In genomic region chr21:38244885-38245869, GRCh38 we compare ENCODE assay signal across 8 cellular contexts. TPM values are rescaled to one million over a fixed set of nuclear protein-coding genes. Genes with fewer than 3 reads are reported as not detected.
DNase-seq lines count a peak whose midpoint lies in the region; ATAC-seq and TF ChIP-seq lines count a peak whose summit lies in the region.

No MANE protein-coding gene starts in this region.

- H3K27ac Mint-ChIP-seq in WTC11 = no peak overlapping the region
- no peak overlapping the region for H3K27ac Mint-ChIP-seq in progenitor cell of endocrine pancreas

- no peaks in the 10 kb centered on the region for H3K36me3 Mint-ChIP-seq in WTC11
- no peaks in the 10 kb centered on the region for H3K36me3 Mint-ChIP-seq in progenitor cell of endocrine pancreas (ENCODE audit: insufficient read depth)

- CTCF ChIA-PET in WTC11 (lab: Charles Lee) = no interaction called here

- TF ChIP-seq CTCF in WTC11 (IDR thresholded peaks at IDR 0.05) (no peak), progenitor cell of endocrine pancreas (IDR thresholded peaks at IDR 0.05; ENCODE audit: unreplicated experiment) (no peak)

- H3K4me1 Mint-ChIP-seq in WTC11 (no peaks in the 10 kb centered on the region), progenitor cell of endocrine pancreas (ENCODE audit: low read depth) (peaks cover 30% of the 10 kb centered on the region)

- no peaks in the 10 kb centered on the region for H3K27me3 Mint-ChIP-seq in WTC11 (ENCODE audit: low read depth)
- no peaks in the 10 kb centered on the region for H3K27me3 Mint-ChIP-seq in progenitor cell of endocrine pancreas

- DNase-seq in SW480 (ENCODE audit: low spot score) (peak; percentile 61), amniotic stem cell (lab: John Stamatoyannopoulos, UW) (peak; percentile 20), WTC11 (ENCODE audit: low spot score) (no peak), SHP77 treated with DMSO at 0.1 percent for 48 hours (lab: John Stamatoyannopoulos, UW) (no peak), progenitor cell of endocrine pancreas (ENCODE audit: low spot score, unreplicated experiment) (no peak)
- DNase-seq in stimulated activated CD4-positive, alpha-beta T cell treated with anti-CD3 and anti-CD28 coated beads, Interleukin-1b, Interleukin-23, amount 100 ng/mL, for 24 hours (ENCODE audit: low read depth in 4 of 4, low spot score in 1 of 4) = peak; percentile 17 to 53 (median 36)

- H3K9me3 Mint-ChIP-seq in WTC11 = peaks cover 10% of the 10 kb centered on the region
- H3K9me3 Mint-ChIP-seq in progenitor cell of endocrine pancreas (ENCODE audit: low read depth) = peaks cover 4% of the 10 kb centered on the region

- POLR2A ChIA-PET in WTC11 (lab: Charles Lee) = no interaction called here

- ATAC-seq in GM18498 (IDR thresholded peaks at IDR 0.05; ENCODE audit: unreplicated experiment) (peak; percentile 84), HG02885 (IDR thresholded peaks at IDR 0.05; ENCODE audit: poor library complexity, unreplicated experiment) (peak; percentile 64), WTC11 (no peak)

- H3K4me3 Mint-ChIP-seq in WTC11 = no peak overlapping the region
- no peak overlapping the region for H3K4me3 Mint-ChIP-seq in progenitor cell of endocrine pancreas (ENCODE audit: low read depth)

TF ChIP-seq in WTC11, 78 proteins besides CTCF, POLR2A, EP300 and RAD21:
- TF ChIP-seq ETV6 (CRISPR knock-in tag; IDR thresholded peaks at IDR 0.05) (no peak), ZNF121 (CRISPR knock-in tag; IDR thresholded peaks at IDR 0.05) (no peak), TEAD4 (CRISPR knock-in tag; IDR thresholded peaks at IDR 0.05) (no peak), CDX4 (CRISPR knock-in tag; IDR thresholded peaks at IDR 0.05; ENCODE audit: borderline replicate concordance) (no peak), ZNF671 (CRISPR knock-in tag; IDR thresholded peaks at IDR 0.05) (no peak), SP1 (CRISPR knock-in tag; conservative IDR thresholded peaks at IDR 0.05) (no peak), MXD4 (CRISPR knock-in tag; IDR thresholded peaks at IDR 0.05; ENCODE audit: borderline replicate concordance) (no peak), ZNF281 (CRISPR knock-in tag; IDR thresholded peaks at IDR 0.05) (no peak), ZNF232 (CRISPR knock-in tag; IDR thresholded peaks at IDR 0.05) (no peak), EMX1 (CRISPR knock-in tag; IDR thresholded peaks at IDR 0.05) (no peak)

RNA-seq across cellular contexts. Expression of gene KCNJ15, which starts 11.6 kb away (rescaled TPM):
- total RNA-seq in WTC11 (2021) = 0.14 to 0.57 TPM in 2 of 3 replicates, not detected in the other
- 2.2 and 3.3 TPM in 2 replicates for total RNA-seq in progenitor cell of endocrine pancreas

Comparison
In these comparisons a context has a peak if more than half of its experiments do, and no peak if none do; other contexts are left out.
1. DNase-seq: peak in SW480 (single experiment), amniotic stem cell (single experiment) and stimulated activated CD4-positive, alpha-beta T cell treated with anti-CD3 and anti-CD28 coated beads, Interleukin-1b, Interleukin-23, amount 100 ng/mL, for 24 hours (4 of 4); none in WTC11 (single experiment), SHP77 treated with DMSO at 0.1 percent for 48 hours (single experiment) and progenitor cell of endocrine pancreas (single experiment).